ENCODE assay signal across 6 cellular contexts in genomic region chr5:139393497-139394122, GRCh38. TPM values are rescaled to one million over a fixed set of nuclear protein-coding genes. Genes with fewer than 3 reads are reported as not detected.
DNase-seq lines count a peak whose midpoint lies in the region; ATAC-seq and TF ChIP-seq lines count a peak whose summit lies in the region.

No MANE protein-coding gene starts in this region.

- H3K4me1 ChIP-seq in iPS-15b (ENCODE audit: control insufficient read depth, insufficient read depth, low read length): peaks cover 5% of the 10 kb centered on the region
- peaks cover 36% of the 10 kb centered on the region for H3K4me1 ChIP-seq in vagina

- H3K9ac ChIP-seq in iPS-15b (ENCODE audit: low read depth, low read length): peak overlapping the region; percentile 70

- peak overlapping the region; percentile 43 for H3K27ac ChIP-seq in vagina

- DNase-seq in stimulated activated CD4-positive, alpha-beta T cell treated with anti-CD3 and anti-CD28 coated beads, Interleukin-15, amount 100 ng/mL, for 24 hours: peak; percentile 29
- DNase-seq in stimulated activated CD4-positive, alpha-beta T cell treated with anti-CD3 and anti-CD28 coated beads, Interleukin-12 subunit alpha, Interleukin-12 subunit beta, amount 100 ng/mL, for 4 hours: no peak
- no peak for DNase-seq in vagina (ENCODE audit: extremely low spot score in 2 of 2)

- H3K36me3 ChIP-seq in iPS-15b (ENCODE audit: control insufficient read depth, insufficient read depth, low read length) (no peaks in the 10 kb centered on the region), vagina (no peaks in the 10 kb centered on the region)

- H3K9me3 ChIP-seq in iPS-15b (ENCODE audit: control insufficient read depth, insufficient read depth, low read length): no peaks in the 10 kb centered on the region
- no peaks in the 10 kb centered on the region for H3K9me3 ChIP-seq in vagina

- H3K27me3 ChIP-seq in iPS-15b (ENCODE audit: control insufficient read depth, insufficient read depth, low read length): peaks cover 24% of the 10 kb centered on the region
- H3K27me3 ChIP-seq in vagina: peaks cover 5% of the 10 kb centered on the region

- H3K4me3 ChIP-seq in iPS-15b (ENCODE audit: low read depth, low read length) (peak overlapping the region; percentile 72), vagina (peak overlapping the region; percentile 47 to 58)

- ATAC-seq in HG02623 (IDR thresholded peaks at IDR 0.05; ENCODE audit: unreplicated experiment) (no peak), HG03342 (IDR thresholded peaks at IDR 0.05; ENCODE audit: unreplicated experiment) (no peak)

- TF ChIP-seq POLR2A in vagina (IDR thresholded peaks at IDR 0.05): no peak

- no peak for TF ChIP-seq CTCF in vagina (IDR thresholded peaks at IDR 0.05)

- intact Hi-C loops in vagina (cut with DNase I): no loop called here

RNA-seq across cellular contexts. Expression of gene PROB1, which starts 1.3 kb away (rescaled TPM):
- total RNA-seq in vagina: 2.5 TPM

RNA-seq across cellular contexts. Expression of gene MZB1, which starts 3.9 kb away (rescaled TPM):
- not detected for total RNA-seq in vagina

RNA-seq across cellular contexts. Expression of gene SPATA24, which starts 10.3 kb away (rescaled TPM):
- total RNA-seq in vagina: 12.3 TPM

RNA-seq across cellular contexts. Expression of gene SLC23A1, which starts 10.5 kb away (rescaled TPM):
- not detected for total RNA-seq in vagina

RNA-seq across cellular contexts. Expression of gene DNAJC18, which starts 45.7 kb away (rescaled TPM):
- 7.6 TPM for total RNA-seq in vagina
